ENCODE assay signal across 1 cellular context in the genomic region with DNA sequence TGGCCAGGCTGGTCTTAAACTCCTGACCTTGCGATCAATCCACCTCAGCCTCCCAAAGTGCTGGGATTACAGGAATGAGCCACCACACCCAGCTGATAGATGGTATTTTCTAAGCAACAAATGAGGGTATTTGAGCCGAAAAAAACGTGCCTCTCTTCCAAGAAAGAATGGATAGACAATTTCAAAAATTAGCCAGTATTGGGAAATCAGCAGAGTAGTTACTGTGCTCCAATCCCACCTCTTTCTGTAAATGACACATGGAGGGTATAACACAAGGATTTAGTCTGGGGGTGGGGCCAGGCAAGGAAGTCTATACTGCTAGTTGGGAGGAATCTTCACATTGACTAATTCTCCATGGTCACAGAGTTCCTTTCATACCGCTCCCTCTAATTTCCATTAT.
TF ChIP-seq lines count a peak whose summit lies in the region.

No MANE protein-coding gene starts in this region.

TF ChIP-seq in HepG2, 621 proteins besides CTCF, POLR2A, EP300 and RAD21:
- TF ChIP-seq ZNF326 (CRISPR knock-in tag; IDR thresholded peaks at IDR 0.05; ENCODE audit: borderline replicate concordance) (no peak), HMG20A (CRISPR knock-in tag; IDR thresholded peaks at IDR 0.05; ENCODE audit: borderline replicate concordance) (no peak), ZNF772 (CRISPR knock-in tag; IDR thresholded peaks at IDR 0.05) (no peak), ZNF234 (CRISPR knock-in tag; conservative IDR thresholded peaks at IDR 0.05) (no peak), JDP2 (CRISPR knock-in tag; IDR thresholded peaks at IDR 0.05; ENCODE audit: borderline replicate concordance) (no peak), IKZF1 (IDR thresholded peaks at IDR 0.05) (no peak), ZNF652 (CRISPR knock-in tag; IDR thresholded peaks at IDR 0.05; ENCODE audit: borderline replicate concordance, low read depth) (no peak), ZNF441 (CRISPR knock-in tag; IDR thresholded peaks at IDR 0.05; ENCODE audit: borderline replicate concordance) (no peak), ZNF460 (CRISPR knock-in tag; IDR thresholded peaks at IDR 0.05; ENCODE audit: borderline replicate concordance) (no peak), EHMT2 (IDR thresholded peaks at IDR 0.05; ENCODE audit: borderline replicate concordance, low read depth, low read length) (no peak), PHF8 (CRISPR knock-in tag; IDR thresholded peaks at IDR 0.05) (no peak)
- TF ChIP-seq, protein P1, sequence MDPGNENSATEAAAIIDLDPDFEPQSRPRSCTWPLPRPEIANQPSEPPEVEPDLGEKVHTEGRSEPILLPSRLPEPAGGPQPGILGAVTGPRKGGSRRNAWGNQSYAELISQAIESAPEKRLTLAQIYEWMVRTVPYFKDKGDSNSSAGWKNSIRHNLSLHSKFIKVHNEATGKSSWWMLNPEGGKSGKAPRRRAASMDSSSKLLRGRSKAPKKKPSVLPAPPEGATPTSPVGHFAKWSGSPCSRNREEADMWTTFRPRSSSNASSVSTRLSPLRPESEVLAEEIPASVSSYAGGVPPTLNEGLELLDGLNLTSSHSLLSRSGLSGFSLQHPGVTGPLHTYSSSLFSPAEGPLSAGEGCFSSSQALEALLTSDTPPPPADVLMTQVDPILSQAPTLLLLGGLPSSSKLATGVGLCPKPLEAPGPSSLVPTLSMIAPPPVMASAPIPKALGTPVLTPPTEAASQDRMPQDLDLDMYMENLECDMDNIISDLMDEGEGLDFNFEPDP (CRISPR knock-in tag; conservative IDR thresholded peaks at IDR 0.05) = no peak
- TF ChIP-seq, protein P2, sequence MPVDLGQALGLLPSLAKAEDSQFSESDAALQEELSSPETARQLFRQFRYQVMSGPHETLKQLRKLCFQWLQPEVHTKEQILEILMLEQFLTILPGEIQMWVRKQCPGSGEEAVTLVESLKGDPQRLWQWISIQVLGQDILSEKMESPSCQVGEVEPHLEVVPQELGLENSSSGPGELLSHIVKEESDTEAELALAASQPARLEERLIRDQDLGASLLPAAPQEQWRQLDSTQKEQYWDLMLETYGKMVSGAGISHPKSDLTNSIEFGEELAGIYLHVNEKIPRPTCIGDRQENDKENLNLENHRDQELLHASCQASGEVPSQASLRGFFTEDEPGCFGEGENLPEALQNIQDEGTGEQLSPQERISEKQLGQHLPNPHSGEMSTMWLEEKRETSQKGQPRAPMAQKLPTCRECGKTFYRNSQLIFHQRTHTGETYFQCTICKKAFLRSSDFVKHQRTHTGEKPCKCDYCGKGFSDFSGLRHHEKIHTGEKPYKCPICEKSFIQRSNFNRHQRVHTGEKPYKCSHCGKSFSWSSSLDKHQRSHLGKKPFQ (CRISPR knock-in tag; IDR thresholded peaks at IDR 0.05; ENCODE audit: insufficient replicate concordance) = no peak
- TF ChIP-seq, protein P3, sequence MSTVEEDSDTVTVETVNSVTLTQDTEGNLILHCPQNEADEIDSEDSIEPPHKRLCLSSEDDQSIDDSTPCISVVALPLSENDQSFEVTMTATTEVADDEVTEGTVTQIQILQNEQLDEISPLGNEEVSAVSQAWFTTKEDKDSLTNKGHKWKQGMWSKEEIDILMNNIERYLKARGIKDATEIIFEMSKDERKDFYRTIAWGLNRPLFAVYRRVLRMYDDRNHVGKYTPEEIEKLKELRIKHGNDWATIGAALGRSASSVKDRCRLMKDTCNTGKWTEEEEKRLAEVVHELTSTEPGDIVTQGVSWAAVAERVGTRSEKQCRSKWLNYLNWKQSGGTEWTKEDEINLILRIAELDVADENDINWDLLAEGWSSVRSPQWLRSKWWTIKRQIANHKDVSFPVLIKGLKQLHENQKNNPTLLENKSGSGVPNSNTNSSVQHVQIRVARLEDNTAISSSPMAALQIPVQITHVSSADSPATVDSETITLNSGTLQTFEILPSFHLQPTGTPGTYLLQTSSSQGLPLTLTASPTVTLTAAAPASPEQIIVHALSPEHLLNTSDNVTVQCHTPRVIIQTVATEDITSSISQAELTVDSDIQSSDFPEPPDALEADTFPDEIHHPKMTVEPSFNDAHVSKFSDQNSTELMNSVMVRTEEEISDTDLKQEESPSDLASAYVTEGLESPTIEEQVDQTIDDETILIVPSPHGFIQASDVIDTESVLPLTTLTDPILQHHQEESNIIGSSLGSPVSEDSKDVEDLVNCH (CRISPR knock-in tag; IDR thresholded peaks at IDR 0.05) = no peak
